ENCODE assay signal across 1 cellular context in the genomic region with DNA sequence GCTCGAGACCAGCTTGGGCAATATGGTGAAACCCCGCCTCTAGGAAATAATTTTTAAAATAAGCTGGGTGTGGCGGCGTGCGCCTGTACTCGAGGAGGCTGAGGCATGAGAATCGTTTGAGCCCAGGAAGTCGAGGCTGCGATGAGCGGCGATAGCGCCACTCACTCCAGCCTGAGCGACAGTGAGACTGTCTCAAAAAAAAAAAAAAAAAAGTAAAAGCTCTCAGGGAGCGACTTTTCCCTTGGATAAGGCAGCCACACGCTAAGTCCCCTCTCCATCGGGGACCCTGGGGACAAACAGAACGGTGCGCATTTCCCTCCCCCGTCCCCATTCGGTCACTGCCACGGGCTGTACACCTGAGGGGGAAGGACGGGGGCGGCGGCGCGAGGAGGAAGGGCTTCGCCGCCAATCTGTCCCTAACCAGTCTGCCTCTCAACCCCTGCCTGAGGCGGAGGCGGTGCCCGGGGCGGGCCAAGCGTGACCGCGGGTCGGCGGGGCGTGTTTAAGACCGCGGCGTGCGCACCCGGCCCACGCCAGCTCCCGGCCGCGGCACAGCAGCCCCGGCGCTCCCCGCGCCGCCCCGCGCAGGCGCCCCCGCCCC.
TF ChIP-seq lines count a peak whose summit lies in the region.

A gene (plus strand): TSS at position 531 of the 601 bp plus-strand sequence. CDS start 107 bp downstream, outside the sequence.

TF ChIP-seq in HEK293, 187 proteins besides CTCF, POLR2A, EP300 and RAD21 (continued from another document and continues in another):
- TF ChIP-seq ZNF138 (tag by site-specific recombination; IDR thresholded peaks at IDR 0.05; ENCODE audit: borderline replicate concordance) (no peak), ZNF549 (tag by site-specific recombination; IDR thresholded peaks at IDR 0.05) (no peak), MZF1 (tag by site-specific recombination; IDR thresholded peaks at IDR 0.05; ENCODE audit: borderline replicate concordance) (peak; percentile 92), OVOL3 (tag by site-specific recombination; IDR thresholded peaks at IDR 0.05) (no peak), ZBTB48 (tag by site-specific recombination; IDR thresholded peaks at IDR 0.05) (peak; percentile 97), ZNF114 (tag by site-specific recombination; IDR thresholded peaks at IDR 0.05) (no peak), EGR2 (tag by site-specific recombination; IDR thresholded peaks at IDR 0.05; ENCODE audit: low read depth) (peak; percentile 87), RBAK (tag by site-specific recombination; IDR thresholded peaks at IDR 0.05) (no peak), KLF16 (tag by site-specific recombination; IDR thresholded peaks at IDR 0.05) (no peak), ZEB2 (tag by site-specific recombination; IDR thresholded peaks at IDR 0.05) (0 out of 2 replicates have a peak, but pooled peaks have one; percentile 49), ZNF560 (tag by site-specific recombination; IDR thresholded peaks at IDR 0.05; ENCODE audit: borderline replicate concordance) (no peak), SP2 (tag by site-specific recombination; IDR thresholded peaks at IDR 0.05) (peak; percentile 77), ZNF768 (tag by site-specific recombination; IDR thresholded peaks at IDR 0.05) (no peak), ZNF37A (tag by site-specific recombination; IDR thresholded peaks at IDR 0.05) (no peak), ZNF473 (tag by site-specific recombination; IDR thresholded peaks at IDR 0.05) (no peak), ZNF561 (tag by site-specific recombination; IDR thresholded peaks at IDR 0.05; ENCODE audit: borderline replicate concordance) (no peak), ZNF792 (tag by site-specific recombination; IDR thresholded peaks at IDR 0.05) (no peak), ZNF354C (tag by site-specific recombination; IDR thresholded peaks at IDR 0.05; ENCODE audit: borderline replicate concordance, low read depth) (no peak), ZFP3 (tag by site-specific recombination; IDR thresholded peaks at IDR 0.05; ENCODE audit: low read depth) (no peak), MEIS1 (CRISPR knock-in tag; IDR thresholded peaks at IDR 0.05; ENCODE audit: borderline replicate concordance) (no peak), ZNF558 (tag by site-specific recombination; IDR thresholded peaks at IDR 0.05) (no peak), ZNF133 (tag by site-specific recombination; IDR thresholded peaks at IDR 0.05) (no peak), ZNF785 (tag by site-specific recombination; IDR thresholded peaks at IDR 0.05) (no peak), ZNF184 (tag by site-specific recombination; IDR thresholded peaks at IDR 0.05) (no peak), MYNN (tag by site-specific recombination; IDR thresholded peaks at IDR 0.05; ENCODE audit: borderline replicate concordance) (no peak), ZNF654 (tag by site-specific recombination; IDR thresholded peaks at IDR 0.05; ENCODE audit: low read depth) (no peak), SP7 (tag by site-specific recombination; IDR thresholded peaks at IDR 0.05) (peak; percentile 82), ZNF311 (tag by site-specific recombination; IDR thresholded peaks at IDR 0.05; ENCODE audit: borderline replicate concordance) (no peak), ZNF747 (tag by site-specific recombination; IDR thresholded peaks at IDR 0.05) (no peak), ZFHX2 (tag by site-specific recombination; conservative IDR thresholded peaks at IDR 0.05) (peak; percentile 95), ZNF791 (tag by site-specific recombination; IDR thresholded peaks at IDR 0.05) (no peak), ZNF660 (tag by site-specific recombination; IDR thresholded peaks at IDR 0.05) (no peak), ZNF777 (tag by site-specific recombination; IDR thresholded peaks at IDR 0.05; ENCODE audit: borderline replicate concordance) (no peak), KLF8 (tag by site-specific recombination; IDR thresholded peaks at IDR 0.05) (peak; percentile 60; the same call in 1 of the 2 replicates), GLIS2 (tag by site-specific recombination; IDR thresholded peaks at IDR 0.05) (no peak), ZNF529 (tag by site-specific recombination; IDR thresholded peaks at IDR 0.05; ENCODE audit: insufficient replicate concordance) (no peak), SP3 (tag by site-specific recombination; IDR thresholded peaks at IDR 0.05) (peak; percentile 64), ZNF274 (IDR thresholded peaks at IDR 0.05; ENCODE audit: low read length) (no peak), ZNF274 (tag by site-specific recombination; IDR thresholded peaks at IDR 0.05; ENCODE audit: borderline replicate concordance) (no peak), ZNF776 (tag by site-specific recombination; IDR thresholded peaks at IDR 0.05; ENCODE audit: borderline replicate concordance) (no peak)
- TF ChIP-seq, protein P1, sequence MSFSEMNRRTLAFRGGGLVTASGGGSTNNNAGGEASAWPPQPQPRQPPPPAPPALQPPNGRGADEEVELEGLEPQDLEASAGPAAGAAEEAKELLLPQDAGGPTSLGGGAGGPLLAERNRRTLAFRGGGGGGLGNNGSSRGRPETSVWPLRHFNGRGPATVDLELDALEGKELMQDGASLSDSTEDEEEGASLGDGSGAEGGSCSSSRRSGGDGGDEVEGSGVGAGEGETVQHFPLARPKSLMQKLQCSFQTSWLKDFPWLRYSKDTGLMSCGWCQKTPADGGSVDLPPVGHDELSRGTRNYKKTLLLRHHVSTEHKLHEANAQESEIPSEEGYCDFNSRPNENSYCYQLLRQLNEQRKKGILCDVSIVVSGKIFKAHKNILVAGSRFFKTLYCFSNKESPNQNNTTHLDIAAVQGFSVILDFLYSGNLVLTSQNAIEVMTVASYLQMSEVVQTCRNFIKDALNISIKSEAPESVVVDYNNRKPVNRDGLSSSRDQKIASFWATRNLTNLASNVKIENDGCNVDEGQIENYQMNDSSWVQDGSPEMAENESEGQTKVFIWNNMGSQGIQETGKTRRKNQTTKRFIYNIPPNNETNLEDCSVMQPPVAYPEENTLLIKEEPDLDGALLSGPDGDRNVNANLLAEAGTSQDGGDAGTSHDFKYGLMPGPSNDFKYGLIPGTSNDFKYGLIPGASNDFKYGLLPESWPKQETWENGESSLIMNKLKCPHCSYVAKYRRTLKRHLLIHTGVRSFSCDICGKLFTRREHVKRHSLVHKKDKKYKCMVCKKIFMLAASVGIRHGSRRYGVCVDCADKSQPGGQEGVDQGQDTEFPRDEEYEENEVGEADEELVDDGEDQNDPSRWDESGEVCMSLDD (tag by site-specific recombination; IDR thresholded peaks at IDR 0.05): no peak
- TF ChIP-seq, protein P2, sequence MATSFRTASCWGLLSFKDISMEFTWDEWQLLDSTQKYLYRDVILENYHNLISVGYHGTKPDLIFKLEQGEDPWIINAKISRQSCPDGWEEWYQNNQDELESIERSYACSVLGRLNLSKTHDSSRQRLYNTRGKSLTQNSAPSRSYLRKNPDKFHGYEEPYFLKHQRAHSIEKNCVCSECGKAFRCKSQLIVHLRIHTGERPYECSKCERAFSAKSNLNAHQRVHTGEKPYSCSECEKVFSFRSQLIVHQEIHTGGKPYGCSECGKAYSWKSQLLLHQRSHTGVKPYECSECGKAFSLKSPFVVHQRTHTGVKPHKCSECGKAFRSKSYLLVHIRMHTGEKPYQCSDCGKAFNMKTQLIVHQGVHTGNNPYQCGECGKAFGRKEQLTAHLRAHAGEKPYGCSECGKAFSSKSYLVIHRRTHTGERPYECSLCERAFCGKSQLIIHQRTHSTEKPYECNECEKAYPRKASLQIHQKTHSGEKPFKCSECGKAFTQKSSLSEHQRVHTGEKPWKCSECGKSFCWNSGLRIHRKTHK (tag by site-specific recombination; IDR thresholded peaks at IDR 0.05): no peak
- TF ChIP-seq, protein P3, sequence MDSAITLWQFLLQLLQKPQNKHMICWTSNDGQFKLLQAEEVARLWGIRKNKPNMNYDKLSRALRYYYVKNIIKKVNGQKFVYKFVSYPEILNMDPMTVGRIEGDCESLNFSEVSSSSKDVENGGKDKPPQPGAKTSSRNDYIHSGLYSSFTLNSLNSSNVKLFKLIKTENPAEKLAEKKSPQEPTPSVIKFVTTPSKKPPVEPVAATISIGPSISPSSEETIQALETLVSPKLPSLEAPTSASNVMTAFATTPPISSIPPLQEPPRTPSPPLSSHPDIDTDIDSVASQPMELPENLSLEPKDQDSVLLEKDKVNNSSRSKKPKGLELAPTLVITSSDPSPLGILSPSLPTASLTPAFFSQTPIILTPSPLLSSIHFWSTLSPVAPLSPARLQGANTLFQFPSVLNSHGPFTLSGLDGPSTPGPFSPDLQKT (IDR thresholded peaks at IDR 0.05; ENCODE audit: borderline replicate concordance, low read depth, low read length): no peak
- TF ChIP-seq, protein P4, sequence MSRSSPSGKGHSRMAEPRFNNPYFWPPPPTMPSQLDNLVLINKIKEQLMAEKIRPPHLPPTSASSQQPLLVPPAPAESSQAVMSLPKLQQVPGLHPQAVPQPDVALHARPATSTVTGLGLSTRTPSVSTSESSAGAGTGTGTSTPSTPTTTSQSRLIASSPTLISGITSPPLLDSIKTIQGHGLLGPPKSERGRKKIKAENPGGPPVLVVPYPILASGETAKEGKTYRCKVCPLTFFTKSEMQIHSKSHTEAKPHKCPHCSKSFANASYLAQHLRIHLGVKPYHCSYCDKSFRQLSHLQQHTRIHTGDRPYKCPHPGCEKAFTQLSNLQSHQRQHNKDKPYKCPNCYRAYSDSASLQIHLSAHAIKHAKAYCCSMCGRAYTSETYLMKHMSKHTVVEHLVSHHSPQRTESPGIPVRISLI (tag by site-specific recombination; IDR thresholded peaks at IDR 0.05): peak; percentile 30; the same call in 1 of the 2 replicates
- TF ChIP-seq, protein P5, sequence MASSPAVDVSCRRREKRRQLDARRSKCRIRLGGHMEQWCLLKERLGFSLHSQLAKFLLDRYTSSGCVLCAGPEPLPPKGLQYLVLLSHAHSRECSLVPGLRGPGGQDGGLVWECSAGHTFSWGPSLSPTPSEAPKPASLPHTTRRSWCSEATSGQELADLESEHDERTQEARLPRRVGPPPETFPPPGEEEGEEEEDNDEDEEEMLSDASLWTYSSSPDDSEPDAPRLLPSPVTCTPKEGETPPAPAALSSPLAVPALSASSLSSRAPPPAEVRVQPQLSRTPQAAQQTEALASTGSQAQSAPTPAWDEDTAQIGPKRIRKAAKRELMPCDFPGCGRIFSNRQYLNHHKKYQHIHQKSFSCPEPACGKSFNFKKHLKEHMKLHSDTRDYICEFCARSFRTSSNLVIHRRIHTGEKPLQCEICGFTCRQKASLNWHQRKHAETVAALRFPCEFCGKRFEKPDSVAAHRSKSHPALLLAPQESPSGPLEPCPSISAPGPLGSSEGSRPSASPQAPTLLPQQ (tag by site-specific recombination; IDR thresholded peaks at IDR 0.05): no peak
- TF ChIP-seq, protein P6, sequence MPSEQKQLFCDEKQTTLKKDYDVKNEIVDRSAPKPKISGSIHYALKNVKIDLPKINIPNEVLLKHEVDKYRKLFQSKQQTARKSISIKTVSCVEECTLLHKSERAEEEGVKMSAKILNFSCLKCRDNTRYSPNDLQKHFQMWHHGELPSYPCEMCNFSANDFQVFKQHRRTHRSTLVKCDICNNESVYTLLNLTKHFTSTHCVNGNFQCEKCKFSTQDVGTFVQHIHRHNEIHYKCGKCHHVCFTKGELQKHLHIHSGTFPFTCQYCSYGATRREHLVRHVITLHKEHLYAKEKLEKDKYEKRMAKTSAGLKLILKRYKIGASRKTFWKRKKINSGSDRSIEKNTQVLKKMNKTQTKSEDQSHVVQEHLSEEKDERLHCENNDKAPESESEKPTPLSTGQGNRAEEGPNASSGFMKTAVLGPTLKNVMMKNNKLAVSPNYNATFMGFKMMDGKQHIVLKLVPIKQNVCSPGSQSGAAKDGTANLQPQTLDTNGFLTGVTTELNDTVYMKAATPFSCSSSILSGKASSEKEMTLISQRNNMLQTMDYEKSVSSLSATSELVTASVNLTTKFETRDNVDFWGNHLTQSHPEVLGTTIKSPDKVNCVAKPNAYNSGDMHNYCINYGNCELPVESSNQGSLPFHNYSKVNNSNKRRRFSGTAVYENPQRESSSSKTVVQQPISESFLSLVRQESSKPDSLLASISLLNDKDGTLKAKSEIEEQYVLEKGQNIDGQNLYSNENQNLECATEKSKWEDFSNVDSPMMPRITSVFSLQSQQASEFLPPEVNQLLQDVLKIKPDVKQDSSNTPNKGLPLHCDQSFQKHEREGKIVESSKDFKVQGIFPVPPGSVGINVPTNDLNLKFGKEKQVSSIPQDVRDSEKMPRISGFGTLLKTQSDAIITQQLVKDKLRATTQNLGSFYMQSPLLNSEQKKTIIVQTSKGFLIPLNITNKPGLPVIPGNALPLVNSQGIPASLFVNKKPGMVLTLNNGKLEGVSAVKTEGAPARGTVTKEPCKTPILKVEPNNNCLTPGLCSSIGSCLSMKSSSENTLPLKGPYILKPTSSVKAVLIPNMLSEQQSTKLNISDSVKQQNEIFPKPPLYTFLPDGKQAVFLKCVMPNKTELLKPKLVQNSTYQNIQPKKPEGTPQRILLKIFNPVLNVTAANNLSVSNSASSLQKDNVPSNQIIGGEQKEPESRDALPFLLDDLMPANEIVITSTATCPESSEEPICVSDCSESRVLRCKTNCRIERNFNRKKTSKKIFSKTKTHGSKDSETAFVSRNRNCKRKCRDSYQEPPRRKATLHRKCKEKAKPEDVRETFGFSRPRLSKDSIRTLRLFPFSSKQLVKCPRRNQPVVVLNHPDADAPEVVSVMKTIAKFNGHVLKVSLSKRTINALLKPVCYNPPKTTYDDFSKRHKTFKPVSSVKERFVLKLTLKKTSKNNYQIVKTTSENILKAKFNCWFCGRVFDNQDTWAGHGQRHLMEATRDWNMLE (tag by site-specific recombination; conservative IDR thresholded peaks at IDR 0.05; ENCODE audit: low read depth): no peak
- TF ChIP-seq, protein P7, sequence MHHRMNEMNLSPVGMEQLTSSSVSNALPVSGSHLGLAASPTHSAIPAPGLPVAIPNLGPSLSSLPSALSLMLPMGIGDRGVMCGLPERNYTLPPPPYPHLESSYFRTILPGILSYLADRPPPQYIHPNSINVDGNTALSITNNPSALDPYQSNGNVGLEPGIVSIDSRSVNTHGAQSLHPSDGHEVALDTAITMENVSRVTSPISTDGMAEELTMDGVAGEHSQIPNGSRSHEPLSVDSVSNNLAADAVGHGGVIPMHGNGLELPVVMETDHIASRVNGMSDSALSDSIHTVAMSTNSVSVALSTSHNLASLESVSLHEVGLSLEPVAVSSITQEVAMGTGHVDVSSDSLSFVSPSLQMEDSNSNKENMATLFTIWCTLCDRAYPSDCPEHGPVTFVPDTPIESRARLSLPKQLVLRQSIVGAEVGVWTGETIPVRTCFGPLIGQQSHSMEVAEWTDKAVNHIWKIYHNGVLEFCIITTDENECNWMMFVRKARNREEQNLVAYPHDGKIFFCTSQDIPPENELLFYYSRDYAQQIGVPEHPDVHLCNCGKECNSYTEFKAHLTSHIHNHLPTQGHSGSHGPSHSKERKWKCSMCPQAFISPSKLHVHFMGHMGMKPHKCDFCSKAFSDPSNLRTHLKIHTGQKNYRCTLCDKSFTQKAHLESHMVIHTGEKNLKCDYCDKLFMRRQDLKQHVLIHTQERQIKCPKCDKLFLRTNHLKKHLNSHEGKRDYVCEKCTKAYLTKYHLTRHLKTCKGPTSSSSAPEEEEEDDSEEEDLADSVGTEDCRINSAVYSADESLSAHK (tag by site-specific recombination; IDR thresholded peaks at IDR 0.05): 0 out of 2 replicates have a peak, but pooled peaks have one; percentile 16
- TF ChIP-seq, protein P8, sequence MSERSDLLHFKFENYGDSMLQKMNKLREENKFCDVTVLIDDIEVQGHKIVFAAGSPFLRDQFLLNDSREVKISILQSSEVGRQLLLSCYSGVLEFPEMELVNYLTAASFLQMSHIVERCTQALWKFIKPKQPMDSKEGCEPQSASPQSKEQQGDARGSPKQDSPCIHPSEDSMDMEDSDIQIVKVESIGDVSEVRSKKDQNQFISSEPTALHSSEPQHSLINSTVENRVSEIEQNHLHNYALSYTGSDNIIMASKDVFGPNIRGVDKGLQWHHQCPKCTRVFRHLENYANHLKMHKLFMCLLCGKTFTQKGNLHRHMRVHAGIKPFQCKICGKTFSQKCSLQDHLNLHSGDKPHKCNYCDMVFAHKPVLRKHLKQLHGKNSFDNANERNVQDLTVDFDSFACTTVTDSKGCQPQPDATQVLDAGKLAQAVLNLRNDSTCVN (tag by site-specific recombination; optimal IDR thresholded peaks at IDR 0.05): peak; percentile 67
